ENCODE assay signal across 8 cellular contexts in the genomic region with DNA sequence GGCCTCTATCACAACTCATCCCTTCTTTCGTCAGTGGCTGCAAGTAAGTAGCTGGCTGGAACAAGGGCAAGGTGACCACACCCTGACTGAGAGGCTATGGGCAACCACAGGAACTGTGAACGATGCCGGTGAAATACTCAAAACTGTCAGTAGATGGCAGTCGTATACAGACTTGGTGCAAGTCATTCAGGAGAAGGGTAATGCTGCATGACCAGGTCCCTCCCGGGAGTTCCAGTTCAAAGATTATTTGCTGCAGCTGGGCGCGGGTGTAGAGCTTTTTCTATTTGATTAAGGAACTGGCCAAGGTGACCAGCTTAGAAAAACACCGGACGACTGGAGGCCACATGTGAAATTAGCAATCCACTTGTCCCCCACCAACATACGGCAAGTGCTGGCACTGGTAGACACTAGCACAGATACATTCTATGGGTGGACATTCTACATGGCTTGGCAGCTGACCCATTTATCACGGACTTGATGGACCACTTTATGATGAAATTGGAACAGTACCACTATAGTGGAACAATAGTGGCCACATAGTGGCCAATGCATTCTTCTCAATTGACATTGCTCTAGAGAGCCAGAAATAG.
DNase-seq lines count a peak whose midpoint lies in the region; ATAC-seq and TF ChIP-seq lines count a peak whose summit lies in the region.

No MANE protein-coding gene starts in this region.

- no peak overlapping the region for H3K4me3 Mint-ChIP-seq in effector memory CD8-positive, alpha-beta T cell

- ATAC-seq in effector memory CD8-positive, alpha-beta T cell (replicated peaks) = peak; percentile 22

- H3K4me1 Mint-ChIP-seq in effector memory CD8-positive, alpha-beta T cell (ENCODE audit: low read depth in 2 of 2) = no peaks in the 10 kb centered on the region

- POLR2A ChIA-PET in AG04449 (lab: Yijun Ruan, JAX) = no interaction called here

- H3K4me3 ChIP-seq in AG04449 (ENCODE audit: low read depth, low read length) = no peak overlapping the region

- H3K9me3 Mint-ChIP-seq in effector memory CD8-positive, alpha-beta T cell = peaks cover 0 to 3% of the 10 kb centered on the region in 2 donors

- CTCF ChIA-PET in AG04449 (lab: Yijun Ruan, JAX) = interaction anchor here (1.1 to 2.1 kb wide), 3 partner anchors 8 to 1912 kb away, joined by 3 to 8 read pairs (median 6); no protein-coding TSS in a partner anchor

- no peaks in the 10 kb centered on the region for H3K27me3 Mint-ChIP-seq in effector memory CD8-positive, alpha-beta T cell

- H3K27ac Mint-ChIP-seq in effector memory CD8-positive, alpha-beta T cell = no peak overlapping the region

- H3K36me3 Mint-ChIP-seq in effector memory CD8-positive, alpha-beta T cell (ENCODE audit: insufficient read depth) = no peaks in the 10 kb centered on the region

- no peak for DNase-seq in AG04449 (ENCODE audit: low read depth, low spot score)
- peak; percentile 34 for DNase-seq in HCEC 1CT
- peak; percentile 50 for DNase-seq in KG1 (lab: John Stamatoyannopoulos, UW)
- peak; percentile 75 for DNase-seq in SHP77 treated with DMSO at 0.1 percent for 48 hours (lab: John Stamatoyannopoulos, UW)
- DNase-seq in effector memory CD8-positive, alpha-beta T cell = peak in 1 of 3 experiments; percentile 5
- DNase-seq in mucosa of gallbladder (ENCODE audit: low spot score) = peak; percentile 33
- no peak for DNase-seq in NCI-H774 (lab: John Stamatoyannopoulos, UW)

- peak; percentile 44 for TF ChIP-seq CTCF in AG04449 (IDR thresholded peaks at IDR 0.05; ENCODE audit: insufficient read depth, low read length, missing control alignments)
- peak; percentile 84 for TF ChIP-seq CTCF in GM12872 (IDR thresholded peaks at IDR 0.05; ENCODE audit: insufficient read depth, low read depth, low read length)

Comparison
In these comparisons a context has a peak if more than half of its experiments do, and no peak if none do; other contexts are left out.
1. DNase-seq: peak in HCEC 1CT (single experiment), KG1 (single experiment), SHP77 treated with DMSO at 0.1 percent for 48 hours (single experiment) and mucosa of gallbladder (single experiment); none in AG04449 (single experiment) and NCI-H774 (single experiment).